In genomic region chr2:240585101-240585500, GRCh38 we compare ENCODE assay signal across 1 cellular context.
TF ChIP-seq lines count a peak whose summit lies in the region.

No MANE protein-coding gene starts in this region.

TF ChIP-seq in SK-N-SH treated with all-trans-retinoic acid at 6 μM for 48 hours, 23 proteins besides CTCF, POLR2A, EP300 and RAD21 (continued from another document):
- TF ChIP-seq POU6F1 (CRISPR knock-in tag; IDR thresholded peaks at IDR 0.05; ENCODE audit: borderline replicate concordance, low read depth) (no peak), TCF4 (CRISPR knock-in tag; IDR thresholded peaks at IDR 0.05; ENCODE audit: borderline replicate concordance) (no peak), ZFP30 (CRISPR knock-in tag; IDR thresholded peaks at IDR 0.05) (no peak), ZNF70 (CRISPR knock-in tag; IDR thresholded peaks at IDR 0.05) (no peak), PPARA (CRISPR knock-in tag; IDR thresholded peaks at IDR 0.05; ENCODE audit: borderline replicate concordance) (no peak)
TF ChIP-seq in SK-N-SH treated with all-trans-retinoic acid at 6 μM for 48 hours: peak in this region for 0.
